16 cellular contexts compared by ENCODE assay signal in genomic region chr1:63810936-63811335, GRCh38. TPM values are rescaled to one million over a fixed set of nuclear protein-coding genes. Genes with fewer than 3 reads are reported as not detected.
"Had no signal": no experiment of that assay in that cellular context is flagged by ENCODE, and none has a peak within 500 bp of the region (broad histone marks: within the 10 kb centered on the region; RNA-seq: fewer than 3 reads in every experiment).

No MANE protein-coding gene starts in this region.

- H3K9me3 ChIP-seq: gastroesophageal sphincter, right lobe of liver, upper lobe of right lung had no signal

- H3K27me3 ChIP-seq: gastroesophageal sphincter, right lobe of liver, upper lobe of right lung had no signal

- DNase-seq: activated CD4-positive, alpha-beta T cell treated with anti-CD3 and anti-CD28 coated beads for 1 hour; activated CD4-positive, alpha-beta T cell treated with anti-CD3 and anti-CD28 coated beads, Interleukin-2, amount 50 U/mL, for 48 hours; activated CD8-positive, alpha-beta memory T cell treated with anti-CD3 and anti-CD28 coated beads, Interleukin-2, amount 10 ng/mL, durations not matched to agents 7 days and 5 days; activated naive CD4-positive, alpha-beta T cell treated with anti-CD3 and anti-CD28 coated beads, Interleukin-2, amount 10 ng/mL, durations not matched to agents 7 days and 5 days; activated T-cell treated with anti-CD3 and anti-CD28 coated beads, Interleukin-2, amount 50 U/mL, for 1 hour; dorsolateral prefrontal cortex; erythroblast; natural killer cell; occipital lobe; right lobe of liver; stimulated activated naive CD8-positive, alpha-beta T cell treated with anti-CD3 and anti-CD28 coated beads, Interleukin-15, amount 100 ng/mL, for 72 hours; T-cell; T-helper 9 cell; upper lobe of right lung had no signal

- H3K4me3 ChIP-seq: dorsolateral prefrontal cortex, gastroesophageal sphincter, right lobe of liver, upper lobe of right lung had no signal

- H3K36me3 ChIP-seq: gastroesophageal sphincter, right lobe of liver, upper lobe of right lung had no signal

- H3K4me1 ChIP-seq: right lobe of liver had no signal

- ATAC-seq: activated CD8-positive, alpha-beta memory T cell treated with anti-CD3 and anti-CD28 coated beads, Interleukin-2, amount 10 ng/mL, durations not matched to agents 7 days and 5 days; gastroesophageal sphincter; left lobe of liver; natural killer cell; right lobe of liver; stimulated activated naive CD8-positive, alpha-beta T cell treated with anti-CD3 and anti-CD28 coated beads, Interleukin-15, amount 100 ng/mL, for 72 hours; T-cell; upper lobe of right lung had no signal

RNA-seq across cellular contexts. Expression of gene ROR1, which starts 37.1 kb away (rescaled TPM):
- total RNA-seq: activated CD8-positive, alpha-beta memory T cell treated with anti-CD3 and anti-CD28 coated beads, Interleukin-2, amount 10 ng/mL, durations not matched to agents 7 days and 5 days had no signal
